23 cellular contexts compared by ENCODE assay signal in genomic region chr11:11965192-11965591, GRCh38. TPM values are rescaled to one million over a fixed set of nuclear protein-coding genes. Genes with fewer than 3 reads are reported as not detected.
DNase-seq lines count a peak whose midpoint lies in the region; ATAC-seq and TF ChIP-seq lines count a peak whose summit lies in the region.
"Had no signal": no experiment of that assay in that cellular context is flagged by ENCODE, and none has a peak within 500 bp of the region (broad histone marks: within the 10 kb centered on the region; RNA-seq: fewer than 3 reads in every experiment).

No MANE protein-coding gene starts in this region.

- DNase-seq in left ventricle myocardium inferior: peak; percentile 8
- DNase-seq in left ventricle myocardium superior: no peak
- no peak for DNase-seq in RWPE1 (ENCODE audit: low spot score)
- DNase-seq: BE2C; CD4-positive, CD25-positive, alpha-beta regulatory T cell; DMS 273 treated with DMSO at 0.1 percent for 48 hours; DMS79 treated with DMSO at 0.1 percent for 48 hours; GOT3; Karpas-422; MV-4-11; NCI-H1105 treated with DMSO at 0.1 percent for 48 hours; NCI-H2029 treated with DMSO at 0.1 percent for 48 hours; NCI-H226; NCI-H510A treated with DMSO at 0.1 percent for 48 hours; NCI-H748 treated with DMSO at 0.1 percent for 48 hours had no signal

- H3K27me3 ChIP-seq in left ventricle myocardium inferior (ENCODE audit: low read depth) (no peaks in the 10 kb centered on the region), layer of hippocampus (ENCODE audit: control insufficient read depth, insufficient read depth, low read length) (no peaks in the 10 kb centered on the region)
- H3K27me3 ChIP-seq: BE2C, SJSA1 had no signal

- intact Hi-C loops in left ventricle myocardium inferior (cut with micrococcal nuclease) (no loop called here), left ventricle myocardium superior (cut with micrococcal nuclease) (no loop called here)

- H3K27ac ChIP-seq in left ventricle myocardium inferior (replicated peaks): peak overlapping the region; percentile 85
- H3K27ac ChIP-seq in RWPE1: peak overlapping the region; percentile 55
- H3K27ac ChIP-seq in layer of hippocampus (ENCODE audit: low read depth, low read length): peak overlapping the region; percentile 27
- H3K27ac ChIP-seq: SJSA1 had no signal

- ATAC-seq in left ventricle myocardium superior: no peak
- ATAC-seq in HG03139 (IDR thresholded peaks at IDR 0.05; ENCODE audit: unreplicated experiment): no peak
- no peak for ATAC-seq in GM19455 (IDR thresholded peaks at IDR 0.05; ENCODE audit: unreplicated experiment)
- no peak for ATAC-seq in GM21423 (IDR thresholded peaks at IDR 0.05; ENCODE audit: unreplicated experiment)
- ATAC-seq: GM12878, HCT116, Panc1 had no signal

- POLR2A ChIA-PET in RWPE1 (lab: Yijun Ruan, JAX; ENCODE audit: low non-redundant PET): no interaction called here

- H3K4me3 ChIP-seq in left ventricle myocardium inferior: no peak overlapping the region
- H3K4me3 ChIP-seq: GM12878, SJSA1 had no signal

- TF ChIP-seq CTCF in left ventricle myocardium inferior (IDR thresholded peaks at IDR 0.05; ENCODE audit: borderline replicate concordance) (no peak), RWPE1 (conservative IDR thresholded peaks at IDR 0.05; ENCODE audit: low read depth) (no peak)

- H3K36me3 ChIP-seq in left ventricle myocardium inferior: peaks cover 7% of the 10 kb centered on the region
- H3K36me3 ChIP-seq: BE2C had no signal

- CTCF ChIA-PET in RWPE1 (lab: Yijun Ruan, JAX): interaction anchor here (0.9 kb wide), 1 partner anchor 11 kb away, joined by 4 read pairs; no protein-coding TSS in a partner anchor

- H3K9me3 ChIP-seq in left ventricle myocardium inferior (replicated peaks): no peaks in the 10 kb centered on the region
- H3K9me3 ChIP-seq: BE2C, SJSA1 had no signal

- peaks cover 91% of the 10 kb centered on the region for H3K4me1 ChIP-seq in left ventricle myocardium inferior

RNA-seq across cellular contexts. Expression of gene DKK3, which starts 43.2 kb away (rescaled TPM):
- total RNA-seq in left ventricle myocardium inferior: 769 TPM
- 657 TPM for total RNA-seq in left ventricle myocardium superior
- total RNA-seq: CD4-positive, CD25-positive, alpha-beta regulatory T cell had no signal

Comparison
In these comparisons a context has a peak if more than half of its experiments do, and no peak if none do; other contexts are left out.
1. H3K27ac ChIP-seq: peak in every context shown above with its lines; median percentile 85 in left ventricle myocardium inferior; 55 in RWPE1; 27 in layer of hippocampus.